34 cellular contexts compared by ENCODE assay signal in genomic region chr7:73570521-73570920, GRCh38. TPM values are rescaled to one million over a fixed set of nuclear protein-coding genes. Genes with fewer than 3 reads are reported as not detected.
"Had no signal": no experiment of that assay in that cellular context is flagged by ENCODE, and none has a peak within 500 bp of the region (broad histone marks: within the 10 kb centered on the region; RNA-seq: fewer than 3 reads in every experiment).

No MANE protein-coding gene starts in this region.

- H3K4me3 ChIP-seq: adrenal gland, body of pancreas, breast epithelium had no signal

- H3K9me3 ChIP-seq: adrenal gland, body of pancreas, breast epithelium had no signal

- DNase-seq: activated B cell treated with CpG ODN at 0.5 μM for 24 hours; activated CD4-positive, alpha-beta memory T cell treated with anti-CD3 and anti-CD28 coated beads for 36 hours; activated CD4-positive, alpha-beta T cell treated with anti-CD3 and anti-CD28 coated beads for 4 hours; activated CD4-positive, alpha-beta T cell treated with anti-CD3 and anti-CD28 coated beads, Interleukin-2, amount 10 ng/mL, durations not matched to agents 24 days and 14 days; activated CD4-positive, alpha-beta T cell treated with anti-CD3 and anti-CD28 coated beads, Interleukin-2, amount 50 U/mL, for 1 hour; activated CD4-positive, alpha-beta T cell treated with anti-CD3 and anti-CD28 coated beads, Interleukin-2, amount 50 U/mL, for 4 hours; activated CD4-positive, CD25-positive, alpha-beta regulatory T cell treated with anti-CD3 and anti-CD28 coated beads, Interleukin-2, amount 50 U/mL, for 72 hours; activated CD8-positive, alpha-beta memory T cell treated with anti-CD3 and anti-CD28 coated beads, Interleukin-2, amount 50 U/mL, for 4 hours; activated CD8-positive, alpha-beta T cell treated with anti-CD3 and anti-CD28 coated beads for 36 hours; activated effector memory CD4-positive, alpha-beta T cell treated with anti-CD3 and anti-CD28 coated beads, Interleukin-2, amount 50 U/mL, for 16 hours; activated gamma-delta T cell treated with Interleukin-2 at 50 U/mL for 16 hours; activated naive CD4-positive, alpha-beta T cell; activated naive CD4-positive, alpha-beta T cell treated with anti-CD3 and anti-CD28 coated beads for 36 hours; activated naive CD4-positive, alpha-beta T cell treated with anti-CD3 and anti-CD28 coated beads, Interleukin-2, amount 50 U/mL, for 16 hours; activated naive CD8-positive, alpha-beta T cell treated with anti-CD3 and anti-CD28 coated beads for 36 hours; activated T-cell treated with anti-CD3 and anti-CD28 coated beads for 4 hours; activated T-cell treated with anti-CD3 and anti-CD28 coated beads, Interleukin-2, amount 50 U/mL, for 1 hour; activated T-cell treated with anti-CD3 and anti-CD28 coated beads, Interleukin-2, amount 50 U/mL, for 4 hours; activated T-cell treated with anti-CD3 and anti-CD28 coated beads, Interleukin-2, amount 50 U/mL, for 72 hours; adrenal gland; amniotic stem cell; body of pancreas; brain microvascular endothelial cell; central memory CD4-positive, alpha-beta T cell; T-helper 2 cell; T-helper 9 cell had no signal

- H3K27ac ChIP-seq: adrenal gland, body of pancreas, brain microvascular endothelial cell, breast epithelium, VCaP had no signal

- FAIRE-seq: astrocyte, TTC549 had no signal

- H3K4me1 ChIP-seq: adrenal gland, breast epithelium had no signal

- H3K27me3 ChIP-seq: adrenal gland, body of pancreas, brain microvascular endothelial cell, breast epithelium had no signal

- ATAC-seq: activated CD8-positive, alpha-beta T cell treated with anti-CD3 and anti-CD28 coated beads for 36 hours; activated naive CD4-positive, alpha-beta T cell treated with anti-CD3 and anti-CD28 coated beads, Interleukin-2, amount 50 U/mL, for 72 hours; activated T-cell treated with anti-CD3 and anti-CD28 coated beads, Interleukin-2, amount 50 U/mL, for 4 hours; activated T-cell treated with anti-CD3 and anti-CD28 coated beads, Interleukin-2, amount 50 U/mL, for 72 hours; activated T-helper 17 cell treated with anti-CD3 and anti-CD28 coated beads, Interleukin-2, amount 50 U/mL, for 72 hours; body of pancreas had no signal

RNA-seq across cellular contexts. Expression of gene MLXIPL, which starts 53.8 kb away (rescaled TPM):
- total RNA-seq: activated B cell treated with CpG ODN at 0.5 μM for 24 hours; activated CD4-positive, alpha-beta memory T cell treated with anti-CD3 and anti-CD28 coated beads for 36 hours; activated CD4-positive, alpha-beta T cell treated with anti-CD3 and anti-CD28 coated beads, Interleukin-2, amount 10 ng/mL, durations not matched to agents 24 days and 14 days; activated CD8-positive, alpha-beta memory T cell treated with anti-CD3 and anti-CD28 coated beads for 36 hours; activated CD8-positive, alpha-beta T cell treated with anti-CD3 and anti-CD28 coated beads for 36 hours; activated naive CD4-positive, alpha-beta T cell treated with anti-CD3 and anti-CD28 coated beads, Interleukin-2, amount 50 U/mL, for 72 hours; activated naive CD8-positive, alpha-beta T cell treated with anti-CD3 and anti-CD28 coated beads for 36 hours; activated T-helper 1 cell treated with anti-CD3 and anti-CD28 coated beads, Interleukin-12 subunit alpha, Interleukin-12 subunit beta, Interleukin-2, Interleukin-4 antibody, amounts not matched to agents 30 ng/mL and 10 ng/mL and 1 ng/mL, durations not matched to agents 14 hours and 24 hours and 36 hours; activated T-helper 17 cell treated with anti-CD3 and anti-CD28 coated beads, Interleukin-2, amount 50 U/mL, for 72 hours had no signal
